Comparison of ENCODE assay signal across 26 cellular contexts in genomic region chr15:91909111-91909510, GRCh38.
"Had no signal": no experiment of that assay in that cellular context is flagged by ENCODE, and none has a peak within 500 bp of the region (broad histone marks: within the 10 kb centered on the region; RNA-seq: fewer than 3 reads in every experiment).

No MANE protein-coding gene starts in this region.

- DNase-seq: activated CD4-positive, alpha-beta memory T cell treated with anti-CD3 and anti-CD28 coated beads, Interleukin-2, amount 10 ng/mL, durations not matched to agents 7 days and 5 days; activated CD4-positive, alpha-beta T cell treated with anti-CD3 and anti-CD28 coated beads for 1 hour; activated CD4-positive, alpha-beta T cell treated with anti-CD3 and anti-CD28 coated beads for 4 hours; activated CD4-positive, alpha-beta T cell treated with anti-CD3 and anti-CD28 coated beads, Interleukin-2, amount 10 ng/mL, durations not matched to agents 7 days and 5 days; activated CD4-positive, alpha-beta T cell treated with anti-CD3 and anti-CD28 coated beads, Interleukin-2, amount 50 U/mL, for 4 hours; activated CD8-positive, alpha-beta memory T cell treated with anti-CD3 and anti-CD28 coated beads, Interleukin-2, amount 50 U/mL, for 48 hours; activated gamma-delta T cell; activated naive CD4-positive, alpha-beta T cell treated with anti-CD3 and anti-CD28 coated beads, Interleukin-2, amount 50 U/mL, for 16 hours; activated naive CD4-positive, alpha-beta T cell treated with Interleukin-2 at 50 U/mL for 16 hours; activated T-cell treated with anti-CD3 and anti-CD28 coated beads for 4 hours; activated T-cell treated with anti-CD3 and anti-CD28 coated beads, Interleukin-2, amount 50 U/mL, for 24 hours; activated T-cell treated with anti-CD3 and anti-CD28 coated beads, Interleukin-2, amount 50 U/mL, for 72 hours; amniotic stem cell; anterior cingulate cortex; brain microvascular endothelial cell; cortex of kidney; effector CD8-positive, alpha-beta T cell; gastrocnemius medialis; heart right ventricle; T-helper 9 cell had no signal

- H3K4me1 ChIP-seq: gastrocnemius medialis had no signal

- FAIRE-seq: bronchial epithelial cell, colon, endometrium, endothelial cell of umbilical vein, TTC549 had no signal

- H3K9me3 ChIP-seq: gastrocnemius medialis, heart right ventricle had no signal

- H3K27me3 ChIP-seq: brain microvascular endothelial cell, gastrocnemius medialis, heart right ventricle had no signal

- ATAC-seq: gastrocnemius medialis, heart right ventricle had no signal

- H3K36me3 ChIP-seq: brain microvascular endothelial cell, gastrocnemius medialis had no signal

- H3K4me3 ChIP-seq: gastrocnemius medialis, heart right ventricle had no signal

- H3K27ac ChIP-seq: brain microvascular endothelial cell, gastrocnemius medialis, heart right ventricle, VCaP had no signal
